8 cellular contexts compared by ENCODE assay signal in genomic region chr1:226547754-226548191, GRCh38. TPM values are rescaled to one million over a fixed set of nuclear protein-coding genes. Genes with fewer than 3 reads are reported as not detected.
A peak's percentile ranks its signal among the peaks of the same experiment; 100 is the strongest.
DNase-seq lines count a peak whose midpoint lies in the region; ATAC-seq and TF ChIP-seq lines count a peak whose summit lies in the region.

No MANE protein-coding gene starts in this region.

- H3K4me1 ChIP-seq in lung (ENCODE audit: control insufficient read depth in 2 of 2, insufficient read depth in 2 of 2, low read length in 2 of 2): peaks cover 5 to 16% of the 10 kb centered on the region in 2 donors

- 6 to 7% methylated on average over 16 of the region's 16 CpGs for WGBS in lung, 2 donors

- H3K9me3 ChIP-seq in lung (ENCODE audit: control insufficient read depth in 2 of 2, insufficient read depth in 1 of 2, low read length in 1 of 2): no peaks in the 10 kb centered on the region

- intact Hi-C loops in dorsolateral prefrontal cortex (cut with DNase I): loop anchor here (1.0 to 10.0 kb wide), 8 partner anchors 17 to 280 kb away; no protein-coding TSS in a partner anchor

- ATAC-seq in GM18505 (IDR thresholded peaks at IDR 0.05; ENCODE audit: unreplicated experiment): peak; percentile 59
- ATAC-seq in lung (ENCODE audit: insufficient read depth, low FRiP score): peak; percentile 67

- peak; percentile 83 for DNase-seq in A172 (ENCODE audit: low spot score)
- peak; percentile 47 to 75 for DNase-seq in HL-60 (ENCODE audit: low read depth in 1 of 2, low spot score in 1 of 2)
- DNase-seq in NCI-H774 (lab: John Stamatoyannopoulos, UW): peak; percentile 92
- peak; percentile 57 to 59 for DNase-seq in activated CD4-positive, alpha-beta T cell treated with anti-CD3 and anti-CD28 coated beads, Interleukin-2, amount 50 U/mL, for 4 hours
- peak; percentile 59 to 85 (median 78) for DNase-seq in dorsolateral prefrontal cortex
- DNase-seq in lung (ENCODE audit: low spot score): peak; percentile 79
- peak; percentile 20 for DNase-seq in stimulated activated CD8-positive, alpha-beta memory T cell treated with anti-CD3 and anti-CD28 coated beads, Interleukin-12 subunit alpha, Interleukin-12 subunit beta, amount 100 ng/mL, for 4 hours (ENCODE audit: low read depth)

- H3K27me3 ChIP-seq in HL-60 (ENCODE audit: insufficient read depth, poor library complexity, severe bottlenecking) (peaks cover 66% of the 10 kb centered on the region), dorsolateral prefrontal cortex (peaks cover 0 to 6% (median 0%) of the 10 kb centered on the region in 45 donors), lung (ENCODE audit: control insufficient read depth, insufficient read depth) (peaks cover 3% of the 10 kb centered on the region)

- no peaks in the 10 kb centered on the region for H3K36me3 ChIP-seq in lung (ENCODE audit: control insufficient read depth in 2 of 2, insufficient read depth in 2 of 2, low read length in 2 of 2)

- no peak overlapping the region for H3K27ac ChIP-seq in HL-60 (replicated peaks)
- H3K27ac ChIP-seq in dorsolateral prefrontal cortex: peak overlapping the region in 2 of 59 donors; percentile 11 to 63
- no peak overlapping the region for H3K27ac ChIP-seq in lung (ENCODE audit: low read depth in 1 of 2, low read length in 1 of 2)

- TF ChIP-seq POLR2A in GM18505 (IDR thresholded peaks at IDR 0.05; ENCODE audit: borderline replicate concordance, extremely low read depth, insufficient read depth, insufficient read length): no peak

- H3K4me3 ChIP-seq in HL-60 (replicated peaks; ENCODE audit: insufficient read depth, low read length) (no peak overlapping the region), dorsolateral prefrontal cortex (peak overlapping the region in 41 of 59 donors; percentile 14 to 73 (median 66)), lung (no peak overlapping the region)

- peak; percentile 98 for TF ChIP-seq CTCF in HL-60 (IDR thresholded peaks at IDR 0.05; ENCODE audit: insufficient read depth, low read length)
- peak; percentile 59 to 88 (median 76) for TF ChIP-seq CTCF in dorsolateral prefrontal cortex (IDR thresholded peaks at IDR 0.05 in 54 of 56, conservative IDR thresholded peaks at IDR 0.05 in 2 of 56; ENCODE audit: low read depth in 1 of 56, partially characterized antibody in 56 of 56)
- TF ChIP-seq CTCF in lung (IDR thresholded peaks at IDR 0.05; ENCODE audit: control extremely low read depth, extremely low read depth): peak; percentile 84

RNA-seq across cellular contexts. Expression of gene STUM, which starts 0.8 kb away (rescaled TPM):
- total RNA-seq in A172 (2014; rRNA removed; shearing (Covaris generic)): not detected in 2 replicates
- total RNA-seq in dorsolateral prefrontal cortex (10 to 100 TPM; 10.6 to 64.7 (median 29.9) TPM), lung (under 1 TPM; 0.51 to 0.58 TPM)
- under 1 TPM; 0.09 to 0.45 TPM for polyA plus RNA-seq in lung

Comparison
In these comparisons a context has a peak if more than half of its experiments do, and no peak if none do; other contexts are left out.
1. DNase-seq: peak in every context shown above with its lines; median percentile 92 in NCI-H774; 83 in A172; 79 in lung; 78 in dorsolateral prefrontal cortex; 61 in HL-60; 58 in activated CD4-positive, alpha-beta T cell treated with anti-CD3 and anti-CD28 coated beads, Interleukin-2, amount 50 U/mL, for 4 hours; 20 in stimulated activated CD8-positive, alpha-beta memory T cell treated with anti-CD3 and anti-CD28 coated beads, Interleukin-12 subunit alpha, Interleukin-12 subunit beta, amount 100 ng/mL, for 4 hours.
2. H3K4me3 ChIP-seq: peak in dorsolateral prefrontal cortex (41 of 59); none in HL-60 (single experiment) and lung (single experiment).
3. RNA of gene STUM, which starts 0.8 kb away (total RNA-seq): 10.6 to 64.7 TPM in dorsolateral prefrontal cortex; 0.51 to 0.58 TPM in lung and not detected in A172; every median in the first group is over 4 times any median in the second.
4. Peak in every context shown above with its lines, with median percentiles within 50 percentile points of each other: CTCF ChIP-seq.